Comparison of ENCODE assay signal across 16 cellular contexts in the genomic region with DNA sequence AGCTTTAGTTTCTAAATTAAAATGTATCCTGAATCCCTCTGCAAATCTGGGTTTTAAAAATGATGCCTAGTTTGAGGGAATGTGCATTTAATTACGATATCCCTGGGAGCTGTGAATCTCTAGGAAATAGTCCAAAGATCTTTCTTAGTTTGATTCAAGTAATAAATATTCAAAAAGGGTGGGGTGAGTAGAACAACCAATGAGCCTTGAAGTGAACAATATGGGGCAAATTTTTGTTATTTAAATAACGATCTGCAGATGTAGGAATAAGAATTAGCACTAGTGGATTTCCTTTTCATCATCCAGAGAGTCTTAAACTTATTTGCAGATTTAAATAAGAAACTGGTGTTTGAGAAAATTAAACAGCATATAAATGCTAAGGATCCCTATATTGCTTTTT.
DNase-seq lines count a peak whose midpoint lies in the region; ATAC-seq and TF ChIP-seq lines count a peak whose summit lies in the region.
"Had no signal": no experiment of that assay in that cellular context is flagged by ENCODE, and none has a peak within 500 bp of the region (broad histone marks: within the 10 kb centered on the region; RNA-seq: fewer than 3 reads in every experiment).

No MANE protein-coding gene starts in this region.

- no peak overlapping the region for H3K9ac ChIP-seq in SK-N-MC (ENCODE audit: insufficient read length)
- H3K9ac ChIP-seq: BLaER1 had no signal

- H3K4me3 ChIP-seq in SK-N-MC, result peak overlapping the region; percentile 50
- H3K4me3 ChIP-seq in right lobe of liver, result no peak overlapping the region
- H3K4me3 ChIP-seq: BLaER1 had no signal

- DNase-seq in AG09319 (ENCODE audit: extremely low read depth, low read depth) (peak; percentile 28), AG20443 (ENCODE audit: low spot score) (peak; percentile 38), SK-N-MC (ENCODE audit: low read depth, low spot score) (no peak), middle frontal gyrus (ENCODE audit: extremely low spot score, low spot score) (no peak), right lobe of liver (no peak)
- DNase-seq: Caco-2; CD4-positive, CD25-positive, alpha-beta regulatory T cell; CD8-positive, alpha-beta T cell; DMS79; EL; GDM1; H7; HCEC 1CT had no signal

- WGBS in right lobe of liver (ENCODE audit: insufficient coverage, low coverage, low lambda C conversion rate, missing lambda C conversion rate), result 75% methylated on average over 2 of the region's 2 CpGs

- peak overlapping the region; percentile 70 for H3K27ac ChIP-seq in SK-N-MC
- no peak overlapping the region for H3K27ac ChIP-seq in right lobe of liver
- H3K27ac ChIP-seq: BLaER1, C4-2B had no signal

- no peaks in the 10 kb centered on the region for H3K27me3 ChIP-seq in right lobe of liver
- H3K27me3 ChIP-seq: BLaER1 had no signal

- TF ChIP-seq CTCF in AG09319 (IDR thresholded peaks at IDR 0.05; ENCODE audit: low read depth, low read length) (no peak), right lobe of liver (IDR thresholded peaks at IDR 0.05) (no peak)

- ATAC-seq in GM21447 (IDR thresholded peaks at IDR 0.05; ENCODE audit: unreplicated experiment) (no peak), right lobe of liver (no peak)
- ATAC-seq: CD8-positive, alpha-beta T cell had no signal

- intact Hi-C loops in right lobe of liver (cut with DNase I), result loop anchor here in 1 of 2 donors (10.0 kb wide), 1 partner anchor 235 kb away; no protein-coding TSS in a partner anchor

- H3K4me1 ChIP-seq in right lobe of liver, result peaks cover 0 to 5% (median 2%) of the 10 kb centered on the region in 4 donors
- H3K4me1 ChIP-seq: BLaER1, Caco-2 had no signal

- no peak for TF ChIP-seq POLR2A in right lobe of liver (IDR thresholded peaks at IDR 0.05)

- H3K9me3 ChIP-seq in SK-N-MC (ENCODE audit: low read depth, low read length) (0 out of 2 replicates have a peak, but pooled peaks cover 3% of the 10 kb centered on the region), right lobe of liver (no peaks in the 10 kb centered on the region)
- H3K9me3 ChIP-seq: BLaER1, Caco-2 had no signal

- H3K36me3 ChIP-seq in SK-N-MC (ENCODE audit: insufficient read depth, low read length) (peaks cover 23% of the 10 kb centered on the region), right lobe of liver (peaks cover 0 to 66% (median 18%) of the 10 kb centered on the region in 4 donors)

Comparison
In these comparisons a context has a peak if more than half of its experiments do, and no peak if none do; other contexts are left out.
1. DNase-seq: peak in AG09319 (single experiment) and AG20443 (single experiment); none in SK-N-MC (single experiment), middle frontal gyrus (single experiment) and right lobe of liver (0 of 3).